ENCODE assay signal across 18 cellular contexts in genomic region chr7:12643644-12644043, GRCh38. TPM values are rescaled to one million over a fixed set of nuclear protein-coding genes. Genes with fewer than 3 reads are reported as not detected.
DNase-seq lines count a peak whose midpoint lies in the region; ATAC-seq, FAIRE-seq and TF ChIP-seq lines count a peak whose summit lies in the region.
"Had no signal": no experiment of that assay in that cellular context is flagged by ENCODE, and none has a peak within 500 bp of the region (broad histone marks: within the 10 kb centered on the region; RNA-seq: fewer than 3 reads in every experiment).

No MANE protein-coding gene starts in this region.

- intact Hi-C loops in naive thymus-derived CD4-positive, alpha-beta T cell (cut with micrococcal nuclease): no loop called here

- no peaks in the 10 kb centered on the region for H3K9me3 Mint-ChIP-seq in naive thymus-derived CD4-positive, alpha-beta T cell
- H3K9me3 Mint-ChIP-seq: activated naive CD4-positive, alpha-beta T cell treated with anti-CD3 and anti-CD28 coated beads, Interleukin-2, amount 10 ng/mL, durations not matched to agents 7 days and 5 days; HFFc6 had no signal

- POLR2A ChIA-PET in naive thymus-derived CD4-positive, alpha-beta T cell (lab: Charles Lee): no interaction called here

- no peaks in the 10 kb centered on the region for H3K27me3 ChIP-seq in naive thymus-derived CD4-positive, alpha-beta T cell (ENCODE audit: control insufficient read depth in 2 of 2, insufficient read depth in 2 of 2, low read length in 2 of 2)
- H3K27me3 ChIP-seq in HAP-1 (ENCODE audit: low read depth): no peaks in the 10 kb centered on the region
- H3K27me3 ChIP-seq: vagina had no signal

- no peaks in the 10 kb centered on the region for H3K36me3 ChIP-seq in naive thymus-derived CD4-positive, alpha-beta T cell (ENCODE audit: control insufficient read depth in 2 of 3, insufficient read depth in 3 of 3, low read length in 3 of 3)
- H3K36me3 ChIP-seq in HAP-1 (replicated peaks): no peaks in the 10 kb centered on the region
- H3K36me3 ChIP-seq: vagina had no signal

- H3K9me3 ChIP-seq in naive thymus-derived CD4-positive, alpha-beta T cell (ENCODE audit: control insufficient read depth in 2 of 3, low read length in 3 of 3): no peaks in the 10 kb centered on the region
- no peaks in the 10 kb centered on the region for H3K9me3 ChIP-seq in HAP-1
- H3K9me3 ChIP-seq: vagina had no signal

- no peak overlapping the region for H3K4me3 ChIP-seq in naive thymus-derived CD4-positive, alpha-beta T cell (ENCODE audit: low read length)
- no peak overlapping the region for H3K4me3 ChIP-seq in HAP-1
- H3K4me3 ChIP-seq: vagina had no signal

- H3K4me1 ChIP-seq in naive thymus-derived CD4-positive, alpha-beta T cell (ENCODE audit: control insufficient read depth in 2 of 2, insufficient read depth in 2 of 2, low read length in 2 of 2): no peaks in the 10 kb centered on the region
- H3K4me1 ChIP-seq in HAP-1: peaks cover 18% of the 10 kb centered on the region
- H3K4me1 ChIP-seq: vagina had no signal

- no peaks in the 10 kb centered on the region for H3K36me3 Mint-ChIP-seq in naive thymus-derived CD4-positive, alpha-beta T cell
- H3K36me3 Mint-ChIP-seq: activated CD8-positive, alpha-beta memory T cell treated with anti-CD3 and anti-CD28 coated beads, Interleukin-2, amount 10 ng/mL, durations not matched to agents 7 days and 5 days; activated naive CD4-positive, alpha-beta T cell treated with anti-CD3 and anti-CD28 coated beads, Interleukin-2, amount 10 ng/mL, durations not matched to agents 7 days and 5 days had no signal

- peaks cover 0 to 5% (median 2%) of the 10 kb centered on the region in 7 donors for H3K4me1 Mint-ChIP-seq in naive thymus-derived CD4-positive, alpha-beta T cell
- H3K4me1 Mint-ChIP-seq: activated CD8-positive, alpha-beta memory T cell treated with anti-CD3 and anti-CD28 coated beads, Interleukin-2, amount 10 ng/mL, durations not matched to agents 7 days and 5 days; activated naive CD4-positive, alpha-beta T cell treated with anti-CD3 and anti-CD28 coated beads, Interleukin-2, amount 10 ng/mL, durations not matched to agents 7 days and 5 days had no signal

- CTCF ChIA-PET in naive thymus-derived CD4-positive, alpha-beta T cell (lab: Charles Lee): no interaction called here

- in situ Hi-C loops in HAP-1 (cut with MboI; ENCODE audit: low sequenced_read_pairs): no loop called here

- ATAC-seq in GM18511 (IDR thresholded peaks at IDR 0.05; ENCODE audit: unreplicated experiment): peak; percentile 62
- ATAC-seq in SK-N-SH treated with all-trans-retinoic acid at 6 μM for 48 hours: peak; percentile 39; the same call in 2 of the 3 replicates
- peak; percentile 67 for ATAC-seq in naive thymus-derived CD4-positive, alpha-beta T cell
- ATAC-seq in activated CD4-positive, CD25-positive, alpha-beta regulatory T cell treated with anti-CD3 and anti-CD28 coated beads, Interleukin-2, amount 50 U/mL, for 24 hours: no peak
- ATAC-seq in HG02571 (IDR thresholded peaks at IDR 0.05; ENCODE audit: unreplicated experiment): no peak
- ATAC-seq: activated CD8-positive, alpha-beta memory T cell treated with anti-CD3 and anti-CD28 coated beads, Interleukin-2, amount 10 ng/mL, durations not matched to agents 7 days and 5 days had no signal

- no peak for TF ChIP-seq POLR2A in H54 (IDR thresholded peaks at IDR 0.05; ENCODE audit: low read depth, low read length)

- H3K27ac ChIP-seq in naive thymus-derived CD4-positive, alpha-beta T cell (ENCODE audit: low read depth, low read length): no peak overlapping the region
- H3K27ac ChIP-seq: vagina had no signal

- H3K27me3 Mint-ChIP-seq in naive thymus-derived CD4-positive, alpha-beta T cell: peaks cover 0 to 4% (median 0%) of the 10 kb centered on the region in 5 donors
- H3K27me3 Mint-ChIP-seq: activated naive CD4-positive, alpha-beta T cell treated with anti-CD3 and anti-CD28 coated beads, Interleukin-2, amount 10 ng/mL, durations not matched to agents 7 days and 5 days had no signal

- no peak overlapping the region for H3K27ac Mint-ChIP-seq in naive thymus-derived CD4-positive, alpha-beta T cell
- H3K27ac Mint-ChIP-seq: activated CD8-positive, alpha-beta memory T cell treated with anti-CD3 and anti-CD28 coated beads, Interleukin-2, amount 10 ng/mL, durations not matched to agents 7 days and 5 days; activated naive CD4-positive, alpha-beta T cell treated with anti-CD3 and anti-CD28 coated beads, Interleukin-2, amount 10 ng/mL, durations not matched to agents 7 days and 5 days; HFFc6 had no signal

- H3K4me3 Mint-ChIP-seq in naive thymus-derived CD4-positive, alpha-beta T cell: no peak overlapping the region
- H3K4me3 Mint-ChIP-seq: activated CD8-positive, alpha-beta memory T cell treated with anti-CD3 and anti-CD28 coated beads, Interleukin-2, amount 10 ng/mL, durations not matched to agents 7 days and 5 days; activated naive CD4-positive, alpha-beta T cell treated with anti-CD3 and anti-CD28 coated beads, Interleukin-2, amount 10 ng/mL, durations not matched to agents 7 days and 5 days; HFFc6 had no signal

- DNase-seq in H54 (ENCODE audit: insufficient read length, low spot score) (no peak), HAP-1 (ENCODE audit: low spot score in 2 of 2) (no peak), EL (no peak)
- no peak for DNase-seq in naive thymus-derived CD4-positive, alpha-beta T cell
- DNase-seq: activated CD8-positive, alpha-beta memory T cell treated with anti-CD3 and anti-CD28 coated beads, Interleukin-2, amount 10 ng/mL, durations not matched to agents 7 days and 5 days; activated naive CD4-positive, alpha-beta T cell treated with anti-CD3 and anti-CD28 coated beads, Interleukin-2, amount 10 ng/mL, durations not matched to agents 7 days and 5 days; DMS79; effector memory CD4-positive, alpha-beta T cell; HFFc6; NCI-H1694; NCI-H524 treated with DMSO at 0.1 percent for 48 hours; stimulated activated CD4-positive, alpha-beta T cell treated with anti-CD3 and anti-CD28 coated beads, Interleukin-2, amount 100 ng/mL, for 24 hours had no signal

- peak; percentile 6 for FAIRE-seq in H54 (lab: Jason Lieb, UNC)
- FAIRE-seq: frontal cortex had no signal

TF ChIP-seq in SK-N-SH treated with all-trans-retinoic acid at 6 μM for 48 hours, 23 proteins besides CTCF, POLR2A, EP300 and RAD21:
- no peak for TF ChIP-seq CSRNP3 (CRISPR knock-in tag; IDR thresholded peaks at IDR 0.05)
- no peak for TF ChIP-seq ESRRG (CRISPR knock-in tag; IDR thresholded peaks at IDR 0.05)
- TF ChIP-seq TCF4 (CRISPR knock-in tag; IDR thresholded peaks at IDR 0.05; ENCODE audit: borderline replicate concordance): no peak

RNA-seq across cellular contexts. Expression of gene ARL4A, which starts 43.8 kb away (rescaled TPM):
- 10 to 100 TPM in 3 of 5 experiments, 1 to 10 TPM in 2; 5.5 to 97.4 (median 11.6) TPM for total RNA-seq in naive thymus-derived CD4-positive, alpha-beta T cell
- polyA plus RNA-seq in naive thymus-derived CD4-positive, alpha-beta T cell: 10 to 100 TPM; 18.9 to 22.7 TPM

Comparison
In these comparisons a context has a peak if more than half of its experiments do, and no peak if none do; other contexts are left out.
1. ATAC-seq: peak in GM18511 (single experiment), SK-N-SH treated with all-trans-retinoic acid at 6 μM for 48 hours (single experiment) and naive thymus-derived CD4-positive, alpha-beta T cell (single experiment); none in activated CD4-positive, CD25-positive, alpha-beta regulatory T cell treated with anti-CD3 and anti-CD28 coated beads, Interleukin-2, amount 50 U/mL, for 24 hours (0 of 2) and HG02571 (single experiment).